ENCODE assay signal across 8 cellular contexts in the genomic region with DNA sequence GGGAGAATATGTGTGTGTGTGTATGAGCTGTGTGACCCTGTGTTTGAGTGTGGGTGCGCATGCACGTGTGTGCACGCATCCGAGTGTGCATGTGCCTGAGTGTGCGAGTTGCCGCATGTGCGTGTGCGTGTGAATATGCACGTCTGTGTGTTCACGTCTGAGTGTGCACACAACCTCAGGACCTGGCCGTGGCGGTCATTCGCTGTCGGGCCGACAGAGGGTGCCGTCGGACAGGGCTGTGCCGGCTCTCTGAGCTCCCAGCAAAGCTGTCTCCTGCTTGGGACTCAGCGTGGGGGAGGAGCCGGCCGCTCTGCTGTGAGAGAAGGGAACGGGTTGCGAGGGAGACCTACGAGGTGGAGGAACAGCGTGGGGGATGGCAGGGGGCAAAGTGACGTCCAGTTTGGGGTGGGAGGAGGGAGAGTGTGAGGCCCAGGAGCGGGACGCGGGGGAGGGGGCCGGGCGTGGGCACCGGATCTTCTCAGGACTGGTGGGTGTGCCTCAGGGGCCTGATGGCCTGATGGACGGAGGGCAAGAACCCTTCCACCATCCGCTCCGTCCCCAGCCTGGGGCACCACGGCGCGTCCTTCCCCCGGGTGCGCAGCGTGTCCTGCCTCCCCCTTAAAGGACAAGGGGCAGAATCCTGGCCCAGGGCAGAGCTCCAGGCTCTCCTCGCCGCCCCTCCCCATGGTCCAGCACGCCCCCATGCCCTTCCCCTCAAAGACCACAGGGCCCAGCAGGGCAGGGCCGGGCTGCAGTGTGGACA. TPM values are rescaled to one million over a fixed set of nuclear protein-coding genes. Genes with fewer than 3 reads are reported as not detected.
DNase-seq lines count a peak whose midpoint lies in the region; FAIRE-seq and TF ChIP-seq lines count a peak whose summit lies in the region.

No MANE protein-coding gene starts in this region.

- H3K4ac ChIP-seq in H1 (replicated peaks; ENCODE audit: insufficient read length, low read depth, low read length) (peak overlapping the region; percentile 85), mesenchymal stem cell (ENCODE audit: low read depth in 1 of 2, low read length in 2 of 2) (no peak overlapping the region)

- H3K4me3 ChIP-seq in A673 (ENCODE audit: low read depth, low read length, poor library complexity, severe bottlenecking) (no peak overlapping the region), H1 (ENCODE audit: extremely low read depth in 1 of 4, insufficient read depth in 2 of 4, low read depth in 3 of 4, low read length in 4 of 4) (peak overlapping the region; percentile 13 to 55 (median 24); a peak in 6 of 8 replicates), mesenchymal stem cell (ENCODE audit: insufficient read depth in 1 of 2, low read depth in 1 of 2, low read length in 2 of 2) (peak overlapping the region in 1 of 2 experiments; percentile 58)

- H3K36me3 ChIP-seq in A673 (ENCODE audit: insufficient read depth, low read length, poor library complexity, severe bottlenecking) (no peaks in the 10 kb centered on the region), H1 (ENCODE audit: control insufficient read depth in 2 of 4, insufficient read depth in 4 of 4, low read length in 3 of 4) (no peaks in the 10 kb centered on the region), mesenchymal stem cell (ENCODE audit: control insufficient read depth in 1 of 2, insufficient read depth in 2 of 2, low read depth in 1 of 2, low read length in 2 of 2) (peaks cover 0 to 1% of the 10 kb centered on the region in 2 experiments)

- H3K9ac ChIP-seq in H1 (replicated peaks in 1 of 4; ENCODE audit: extremely low read depth in 1 of 4, low read depth in 3 of 4, low read length in 3 of 4) (no peak overlapping the region), mesenchymal stem cell (ENCODE audit: low read length) (no peak overlapping the region)

- DNase-seq in A673 (ENCODE audit: low spot score) (peak; percentile 86), GM18507 (ENCODE audit: extremely low spot score, insufficient read length, low read depth) (peak; percentile 85), HPDE6-E6E7 (ENCODE audit: extremely low spot score) (peak; percentile 99), NOMO-1 (lab: John Stamatoyannopoulos, UW; ENCODE audit: unreplicated experiment in 2 of 2) (peak; percentile 73 to 85), H1 (ENCODE audit: low read depth in 1 of 2, low spot score in 2 of 2) (peak; percentile 38 to 97), mesenchymal stem cell (peak; percentile 80)
- peak; percentile 64 to 70 for DNase-seq in activated CD8-positive, alpha-beta memory T cell treated with anti-CD3 and anti-CD28 coated beads for 4 hours (ENCODE audit: low read depth in 2 of 2)
- peak; percentile 75 for DNase-seq in stimulated activated CD8-positive, alpha-beta memory T cell treated with anti-CD3 and anti-CD28 coated beads, Interleukin-15, amount 100 ng/mL, for 1 hour (ENCODE audit: low read depth)

- 5% methylated on average over 26 of the region's 45 CpGs; no CpG with 5 or more reads in 1 of the 2 experiments for WGBS in H1 (ENCODE audit: extremely low coverage in 1 of 2, insufficient coverage in 1 of 2, insufficient read length in 1 of 2, insufficient replicate concordance in 2 of 2, low coverage in 1 of 2, low lambda C conversion rate in 2 of 2, missing lambda C conversion rate in 1 of 2), 2 experiments
- WGBS in mesenchymal stem cell = 2% methylated on average over 39 of the region's 45 CpGs

- TF ChIP-seq CTCF in A673 (conservative IDR thresholded peaks at IDR 0.05; ENCODE audit: low read depth, low read length) (peak; percentile 90), H1 (IDR thresholded peaks at IDR 0.05; ENCODE audit: control extremely low read depth in 1 of 3, insufficient read depth in 1 of 3, low read depth in 1 of 3, low read length in 3 of 3) (peak; percentile 93 to 98 (median 96))

- H4K8ac ChIP-seq in H1 (ENCODE audit: extremely low read depth, insufficient read depth, low read length) = no peak overlapping the region
- H4K8ac ChIP-seq in mesenchymal stem cell (ENCODE audit: low read length) = peak overlapping the region; percentile 61

- H3K9me3 ChIP-seq in A673 (ENCODE audit: low read depth, low read length, poor library complexity, severe bottlenecking) (no peaks in the 10 kb centered on the region), H1 (ENCODE audit: insufficient read depth in 2 of 2, low read depth in 1 of 2, low read length in 1 of 2) (no peaks in the 10 kb centered on the region), mesenchymal stem cell (ENCODE audit: control insufficient read depth, low read length) (no peaks in the 10 kb centered on the region)

- H4K20me1 ChIP-seq in H1 (replicated peaks in 1 of 2; ENCODE audit: control insufficient read depth in 1 of 2, insufficient read depth in 2 of 2, low read length in 2 of 2) = peaks cover 0 to 8% of the 10 kb centered on the region in 2 experiments

- H3K4me2 ChIP-seq in H1 (ENCODE audit: insufficient read depth in 1 of 2, low read depth in 2 of 2, low read length in 2 of 2) (peak overlapping the region; percentile 18 to 69), mesenchymal stem cell (ENCODE audit: low read length, poor library complexity, severe bottlenecking) (peak overlapping the region; percentile 73)

- no peak overlapping the region for H3K23ac ChIP-seq in H1 (ENCODE audit: insufficient read length)
- H3K23ac ChIP-seq in mesenchymal stem cell (ENCODE audit: low read length in 2 of 2) = no peak overlapping the region

- H3K79me1 ChIP-seq in H1 (ENCODE audit: low read depth, low read length) (no peaks in the 10 kb centered on the region), mesenchymal stem cell (replicated peaks; ENCODE audit: low read length, poor library complexity, severe bottlenecking) (no peaks in the 10 kb centered on the region)

- CTCF ChIA-PET in A673 (lab: Charles Lee) = interaction anchor here (0.5 to 1.4 kb wide), 16 partner anchors 8 to 680 kb away, joined by 3 to 27 read pairs (median 4); a partner anchor contains a TSS
- CTCF ChIA-PET in H1 (lab: Charles Lee; ENCODE audit: partially characterized antibody) = interaction anchor here (0.6 to 1.8 kb wide), 33 partner anchors 13 to 379 kb away, joined by 3 to 9 read pairs (median 4); a partner anchor contains a TSS

- H3K56ac ChIP-seq in H1 (replicated peaks; ENCODE audit: insufficient read length, low read depth, low read length) = no peak overlapping the region

- H2BK120ac ChIP-seq in H1 (replicated peaks; ENCODE audit: low read depth, low read length) (peak overlapping the region; percentile 72), mesenchymal stem cell (ENCODE audit: low read depth, low read length) (no peak overlapping the region)

- H3K27me3 ChIP-seq in A673 (replicated peaks; ENCODE audit: insufficient read depth, low read depth, low read length, poor library complexity) (peaks cover 39% of the 10 kb centered on the region), H1 (replicated peaks in 1 of 4; ENCODE audit: control insufficient read depth in 3 of 4, extremely low read depth in 1 of 4, insufficient read depth in 3 of 4, low read length in 3 of 4) (peaks cover 8 to 37% (median 23%) of the 10 kb centered on the region in 4 experiments), mesenchymal stem cell (ENCODE audit: control insufficient read depth in 1 of 2, insufficient read depth in 1 of 2, low read length in 2 of 2) (peaks cover 79 to 82% of the 10 kb centered on the region in 2 experiments)

- H2BK20ac ChIP-seq in H1 (ENCODE audit: low read length) = peak overlapping the region; percentile 18; the same call in 1 of the 2 replicates

- BruUV-seq in A673 (replicated peaks; lab: Mats Ljungman, UMichigan) = no TSS peak

- H2AK5ac ChIP-seq in H1 (ENCODE audit: low read depth, low read length) (no peak overlapping the region), mesenchymal stem cell (ENCODE audit: low read length, severe bottlenecking) (no peak overlapping the region)

- no peak overlapping the region for H2BK5ac ChIP-seq in H1 (ENCODE audit: low read depth, low read length)
- H2BK5ac ChIP-seq in mesenchymal stem cell (ENCODE audit: low read depth, low read length, poor library complexity, severe bottlenecking) = no peak overlapping the region

- POLR2A ChIA-PET in A673 (lab: Charles Lee; ENCODE audit: low non-redundant PET) = no interaction called here
- POLR2A ChIA-PET in H1 (lab: Charles Lee; ENCODE audit: partially characterized antibody) = interaction anchor here (0.8 to 1.8 kb wide), 6 partner anchors 27 to 56 kb away, joined by 3 to 12 read pairs (median 4); a partner anchor contains a TSS

- no peak for TF ChIP-seq POLR2A in H1 (IDR thresholded peaks at IDR 0.05; ENCODE audit: control extremely low read depth in 1 of 2, low read depth in 2 of 2, low read length in 2 of 2)

- no peaks in the 10 kb centered on the region for H3K79me2 ChIP-seq in H1 (ENCODE audit: control insufficient read depth in 1 of 2, insufficient read depth in 2 of 2, low read length in 2 of 2)

- no peak for TF ChIP-seq EP300 in H1 (IDR thresholded peaks at IDR 0.05; ENCODE audit: borderline replicate concordance in 1 of 2, low read depth in 2 of 2, low read length in 2 of 2)

- H4K91ac ChIP-seq in H1 (replicated peaks; ENCODE audit: insufficient read length, low read length) (peak overlapping the region; percentile 74), mesenchymal stem cell (ENCODE audit: low read length) (no peak overlapping the region)

- peak overlapping the region; percentile 90; the same call in 1 of the 2 replicates for H2BK12ac ChIP-seq in H1 (ENCODE audit: low read depth, low read length)
- H2BK12ac ChIP-seq in mesenchymal stem cell (ENCODE audit: low read length in 2 of 2) = peak overlapping the region in 1 of 2 experiments; percentile 15

- H3K23me2 ChIP-seq in H1 (ENCODE audit: low read depth, low read length) = peaks cover 13% of the 10 kb centered on the region; the same call in 1 of the 2 replicates

- peak; percentile 98 for TF ChIP-seq RAD21 in H1 (IDR thresholded peaks at IDR 0.05 in 1 of 2, conservative IDR thresholded peaks at IDR 0.05 in 1 of 2; ENCODE audit: low read depth in 2 of 2, low read length in 2 of 2)

- H2AFZ ChIP-seq in H1 (ENCODE audit: low read length) (no peak overlapping the region), mesenchymal stem cell (ENCODE audit: low read depth, low read length) (peak overlapping the region; percentile 73)

- H3K4me1 ChIP-seq in A673 (ENCODE audit: insufficient read depth, low read length, poor library complexity, severe bottlenecking) (no peaks in the 10 kb centered on the region), H1 (replicated peaks in 1 of 4; ENCODE audit: control insufficient read depth in 3 of 4, insufficient read depth in 4 of 4, low read length in 3 of 4) (peaks cover 2 to 20% (median 11%) of the 10 kb centered on the region in 4 experiments), mesenchymal stem cell (ENCODE audit: control insufficient read depth, insufficient read depth, low read depth, low read length) (peaks cover 9% of the 10 kb centered on the region)

- no peak overlapping the region for H4K5ac ChIP-seq in H1 (ENCODE audit: insufficient read length, low read depth, low read length)

- H2BK15ac ChIP-seq in H1 (ENCODE audit: low read length) (0 out of 2 replicates have a peak overlapping the region, but pooled peaks have one; percentile 93), mesenchymal stem cell (ENCODE audit: low read depth, poor library complexity, severe bottlenecking) (peak overlapping the region; percentile 49)

- H3K18ac ChIP-seq in H1 (ENCODE audit: extremely low read depth, low read length) (peak overlapping the region; percentile 60), mesenchymal stem cell (ENCODE audit: low read depth in 1 of 2, low read length in 2 of 2) (no peak overlapping the region)

- FAIRE-seq in GM18507 (lab: Jason Lieb, UNC) = peak; percentile 79
- FAIRE-seq in H1 (lab: Jason Lieb, UNC) = no peak

- H3K27ac ChIP-seq in A673 (ENCODE audit: low read depth, low read length, poor library complexity, severe bottlenecking) = no peak overlapping the region
- H3K27ac ChIP-seq in H1 (ENCODE audit: low read depth, low read length) = no peak overlapping the region
- no peak overlapping the region for H3K27ac ChIP-seq in mesenchymal stem cell (ENCODE audit: low read length, poor library complexity, severe bottlenecking)

- intact Hi-C loops in A673 (cut with micrococcal nuclease; ENCODE audit: unreplicated experiment) = loop anchor here (1.0 kb wide), 1 partner anchor 37 kb away; no protein-coding TSS in a partner anchor

- H3K14ac ChIP-seq in H1 (ENCODE audit: insufficient read length) = no peak overlapping the region
- H3K14ac ChIP-seq in mesenchymal stem cell (ENCODE audit: low read length in 2 of 2) = peak overlapping the region in 1 of 2 experiments; percentile 66

RNA-seq across cellular contexts. Expression of a gene that starts 19.9 kb away (rescaled TPM):
- total RNA-seq in A673 (2021) = 0.17 TPM in 1 of 2 replicates, not detected in the other
- 31.1 and 35.2 TPM in 2 replicates for total RNA-seq in H1 (2021; fragmentation: NEBNext Ultra II Directional; extraction: Animal tissue kit (Norgen Biotek cat#: 25700))
- 23.5 and 39.6 TPM in 2 replicates for polyA plus RNA-seq in H1 (2011; rRNA removed)
- polyA plus RNA-seq in H1 (2011; cell fraction: cytosol; rRNA removed) = 26.0 TPM
- polyA plus RNA-seq in H1 (2011; cell fraction: nucleus; rRNA removed) = 178 TPM
- polyA plus RNA-seq in H1 (2012, experiment 1 of 2) = 15.9 to 29.2 TPM (median 25.3 TPM) in 4 replicates
- 17.4 TPM for polyA plus RNA-seq in H1 (2012, experiment 2 of 2)
- polyA plus RNA-seq in H1 (2013, experiment 1 of 2) = 44.3 TPM
- 44.7 TPM for polyA plus RNA-seq in H1 (2013, experiment 2 of 2)
- 6.0 and 6.5 TPM in 2 replicates for polyA minus RNA-seq in H1 (2011; rRNA and poly(A)+ RNA removed)
- polyA minus RNA-seq in H1 (2011; cell fraction: cytosol; rRNA and poly(A)+ RNA removed) = 10.4 TPM
- 14.7 TPM for polyA minus RNA-seq in H1 (2011; cell fraction: nucleus; rRNA and poly(A)+ RNA removed)
- polyA plus RNA-seq in mesenchymal stem cell (2013, experiment 1 of 2) = 14.8 TPM
- 13.7 TPM for polyA plus RNA-seq in mesenchymal stem cell (2013, experiment 2 of 2)

RNA-seq across cellular contexts. Expression of a gene that starts 34.3 kb away (rescaled TPM):
- not detected in 2 replicates for total RNA-seq in A673 (2021)
- 0.38 and 0.47 TPM in 2 replicates for total RNA-seq in H1 (2021; fragmentation: NEBNext Ultra II Directional; extraction: Animal tissue kit (Norgen Biotek cat#: 25700))
- 0.36 TPM in 1 of 2 replicates, not detected in the other for polyA plus RNA-seq in H1 (2011; rRNA removed)
- polyA plus RNA-seq in H1 (2011; cell fraction: cytosol; rRNA removed) = 0.14 TPM
- 0.13 TPM for polyA plus RNA-seq in H1 (2011; cell fraction: nucleus; rRNA removed)
- polyA plus RNA-seq in H1 (2012, experiment 1 of 2) = not detected in 4 replicates
- polyA plus RNA-seq in H1 (2012, experiment 2 of 2) = not detected
- polyA plus RNA-seq in H1 (2013, experiment 1 of 2) = 0.04 TPM
- polyA plus RNA-seq in H1 (2013, experiment 2 of 2) = 0.09 TPM
- not detected in 2 replicates for polyA minus RNA-seq in H1 (2011; rRNA and poly(A)+ RNA removed)
- 1.0 TPM for polyA minus RNA-seq in H1 (2011; cell fraction: cytosol; rRNA and poly(A)+ RNA removed)
- polyA minus RNA-seq in H1 (2011; cell fraction: nucleus; rRNA and poly(A)+ RNA removed) = 0.80 TPM
- polyA plus RNA-seq in mesenchymal stem cell (2013, experiment 1 of 2) = not detected
- not detected for polyA plus RNA-seq in mesenchymal stem cell (2013, experiment 2 of 2)

RNA-seq across cellular contexts. Expression of a gene that starts 34.5 kb away (rescaled TPM):
- total RNA-seq in A673 (2021) = 40.2 and 42.0 TPM in 2 replicates
- 72.9 and 73.1 TPM in 2 replicates for total RNA-seq in H1 (2021; fragmentation: NEBNext Ultra II Directional; extraction: Animal tissue kit (Norgen Biotek cat#: 25700))
- polyA plus RNA-seq in H1 (2011; rRNA removed) = 39.7 and 40.7 TPM in 2 replicates
- polyA plus RNA-seq in H1 (2011; cell fraction: cytosol; rRNA removed) = 44.1 TPM
- 33.3 TPM for polyA plus RNA-seq in H1 (2011; cell fraction: nucleus; rRNA removed)
- polyA plus RNA-seq in H1 (2012, experiment 1 of 2) = 43.9 to 48.5 TPM (median 46.8 TPM) in 4 replicates
- polyA plus RNA-seq in H1 (2012, experiment 2 of 2) = 28.5 TPM
- polyA plus RNA-seq in H1 (2013, experiment 1 of 2) = 46.0 TPM
- polyA plus RNA-seq in H1 (2013, experiment 2 of 2) = 45.2 TPM
- polyA minus RNA-seq in H1 (2011; rRNA and poly(A)+ RNA removed) = 51.3 and 52.9 TPM in 2 replicates
- polyA minus RNA-seq in H1 (2011; cell fraction: cytosol; rRNA and poly(A)+ RNA removed) = 29.9 TPM
- polyA minus RNA-seq in H1 (2011; cell fraction: nucleus; rRNA and poly(A)+ RNA removed) = 23.9 TPM
- 18.0 TPM for polyA plus RNA-seq in mesenchymal stem cell (2013, experiment 1 of 2)
- 18.3 TPM for polyA plus RNA-seq in mesenchymal stem cell (2013, experiment 2 of 2)

RNA-seq across cellular contexts. Expression of a gene that starts 46.1 kb away (rescaled TPM):
- 61.7 and 64.4 TPM in 2 replicates for total RNA-seq in A673 (2021)
- 82.8 and 83.2 TPM in 2 replicates for total RNA-seq in H1 (2021; fragmentation: NEBNext Ultra II Directional; extraction: Animal tissue kit (Norgen Biotek cat#: 25700))
- polyA plus RNA-seq in H1 (2011; rRNA removed) = 53.6 and 58.8 TPM in 2 replicates
- 66.3 TPM for polyA plus RNA-seq in H1 (2011; cell fraction: cytosol; rRNA removed)
- polyA plus RNA-seq in H1 (2011; cell fraction: nucleus; rRNA removed) = 116 TPM
- polyA plus RNA-seq in H1 (2012, experiment 1 of 2) = 47.3 to 53.1 TPM (median 49.3 TPM) in 4 replicates
- polyA plus RNA-seq in H1 (2012, experiment 2 of 2) = 13.9 TPM
- 63.3 TPM for polyA plus RNA-seq in H1 (2013, experiment 1 of 2)
- 61.2 TPM for polyA plus RNA-seq in H1 (2013, experiment 2 of 2)
- polyA minus RNA-seq in H1 (2011; rRNA and poly(A)+ RNA removed) = 46.3 and 51.4 TPM in 2 replicates
- polyA minus RNA-seq in H1 (2011; cell fraction: cytosol; rRNA and poly(A)+ RNA removed) = 31.8 TPM
- polyA minus RNA-seq in H1 (2011; cell fraction: nucleus; rRNA and poly(A)+ RNA removed) = 65.1 TPM
- 19.5 TPM for polyA plus RNA-seq in mesenchymal stem cell (2013, experiment 1 of 2)
- 18.9 TPM for polyA plus RNA-seq in mesenchymal stem cell (2013, experiment 2 of 2)

Comparison
In these comparisons a context has a peak if more than half of its experiments do, and no peak if none do; other contexts are left out.
1. RNA of a gene that starts 19.9 kb away (total RNA-seq): 31.1 to 35.2 TPM in H1; 0.17 TPM in A673; every median in the first group is over 10 times any median in the second.
2. Peak in every context shown above with its lines, with median percentiles within 50 percentile points of each other: DNase-seq.